ENCODE assay signal across 15 cellular contexts in the genomic region with DNA sequence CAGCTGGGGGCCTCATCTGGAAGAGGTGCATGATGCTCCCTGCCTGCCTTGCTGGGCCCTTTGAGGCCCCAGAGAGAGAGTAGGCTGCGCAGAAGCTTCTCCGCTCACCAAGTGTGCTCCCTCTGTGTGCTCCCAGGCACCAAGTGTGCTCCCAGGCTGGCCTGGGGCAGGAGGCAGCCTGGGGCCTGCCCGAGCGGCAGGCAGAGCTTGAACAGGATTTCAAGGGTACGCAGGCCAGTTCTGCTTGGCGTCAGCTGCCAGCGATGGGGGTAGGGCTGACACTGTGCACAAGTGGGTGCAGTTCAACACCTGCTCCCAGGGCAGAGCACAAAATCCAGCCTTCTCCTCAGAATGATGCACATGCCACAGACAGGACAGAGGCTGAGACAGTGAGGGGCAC.
DNase-seq lines count a peak whose midpoint lies in the region; ATAC-seq and TF ChIP-seq lines count a peak whose summit lies in the region.
"Had no signal": no experiment of that assay in that cellular context is flagged by ENCODE, and none has a peak within 500 bp of the region (broad histone marks: within the 10 kb centered on the region; RNA-seq: fewer than 3 reads in every experiment).

No MANE protein-coding gene starts in this region.

- peaks cover 68 to 100% (median 100%) of the 10 kb centered on the region in 11 experiments; a peak in 21 of 22 replicates for H4K20me1 ChIP-seq in BLaER1 treated with 17β-estradiol and CSF1 and Interleukin-3, amounts not matched to agents 10 nM and 100 nM
- H4K20me1 ChIP-seq in IMR-90 (ENCODE audit: insufficient read depth, low read length) = no peaks in the 10 kb centered on the region; the same call in none of the 2 replicates

- H2BK5ac ChIP-seq in IMR-90 (ENCODE audit: low read depth, low read length, poor library complexity, severe bottlenecking) = no peak overlapping the region

- H4K5ac ChIP-seq in IMR-90 (ENCODE audit: low read depth, low read length) = no peak overlapping the region

- H3K56ac ChIP-seq in IMR-90 (ENCODE audit: extremely low read depth, insufficient read depth, low read length) = no peak overlapping the region

- no peak overlapping the region for H2BK120ac ChIP-seq in IMR-90 (ENCODE audit: low read depth, low read length)

- no TSS peak for BruUV-seq in IMR-90 (replicated peaks; lab: Mats Ljungman, UMichigan)

- TF ChIP-seq RAD21 in IMR-90 (IDR thresholded peaks at IDR 0.05; ENCODE audit: low read length) = no peak

- H3K23ac ChIP-seq in IMR-90 (ENCODE audit: low read depth, low read length) = no peak overlapping the region

- no peak for TF ChIP-seq CTCF in IMR-90 (conservative IDR thresholded peaks at IDR 0.05; ENCODE audit: low read depth, low read length)
- no peak for TF ChIP-seq CTCF in progenitor cell of endocrine pancreas (IDR thresholded peaks at IDR 0.05; ENCODE audit: unreplicated experiment)

- POLR2A ChIA-PET in IMR-90 (lab: Charles Lee; ENCODE audit: unreplicated experiment) = no interaction called here

- H3K27me3 ChIP-seq in BLaER1 treated with 17β-estradiol and CSF1 and Interleukin-3, amounts not matched to agents 10 nM and 100 nM = peaks cover 39 to 70% (median 57%) of the 10 kb centered on the region in 11 experiments
- H3K27me3 ChIP-seq in IMR-90 (ENCODE audit: control insufficient read depth, insufficient read depth, low read length) = no peaks in the 10 kb centered on the region
- H3K27me3 ChIP-seq: left lung had no signal

- ATAC-seq in IMR-90 (ENCODE audit: low read depth) (no peak), HG02678 (IDR thresholded peaks at IDR 0.05; ENCODE audit: unreplicated experiment) (no peak), GM21360 (IDR thresholded peaks at IDR 0.05; ENCODE audit: unreplicated experiment) (no peak)
- ATAC-seq in activated CD8-positive, alpha-beta memory T cell treated with anti-CD3 and anti-CD28 coated beads, Interleukin-2, amount 10 ng/mL, durations not matched to agents 7 days and 5 days = no peak
- ATAC-seq: left lung had no signal

- H3K4me3 ChIP-seq in BLaER1 treated with 17β-estradiol and CSF1 and Interleukin-3, amounts not matched to agents 10 nM and 100 nM = no peak overlapping the region
- no peak overlapping the region for H3K4me3 ChIP-seq in IMR-90 (ENCODE audit: insufficient read depth, low read depth, low read length)
- H3K4me3 ChIP-seq: left lung had no signal

- peaks cover 17% of the 10 kb centered on the region for H3K4me1 Mint-ChIP-seq in progenitor cell of endocrine pancreas (ENCODE audit: low read depth)
- H3K4me1 Mint-ChIP-seq in activated CD8-positive, alpha-beta memory T cell treated with anti-CD3 and anti-CD28 coated beads, Interleukin-2, amount 10 ng/mL, durations not matched to agents 7 days and 5 days = peaks cover 35% of the 10 kb centered on the region

- peak overlapping the region; percentile 64 for H3K27ac Mint-ChIP-seq in progenitor cell of endocrine pancreas
- no peak overlapping the region for H3K27ac Mint-ChIP-seq in activated CD8-positive, alpha-beta memory T cell treated with anti-CD3 and anti-CD28 coated beads, Interleukin-2, amount 10 ng/mL, durations not matched to agents 7 days and 5 days

- H2AK5ac ChIP-seq in IMR-90 (ENCODE audit: low read depth, low read length) = no peak overlapping the region

- H3K4me3 Mint-ChIP-seq in progenitor cell of endocrine pancreas (ENCODE audit: low read depth) = no peak overlapping the region
- no peak overlapping the region for H3K4me3 Mint-ChIP-seq in activated CD8-positive, alpha-beta memory T cell treated with anti-CD3 and anti-CD28 coated beads, Interleukin-2, amount 10 ng/mL, durations not matched to agents 7 days and 5 days
- H3K4me3 Mint-ChIP-seq: activated naive CD4-positive, alpha-beta T cell treated with anti-CD3 and anti-CD28 coated beads, Interleukin-2, amount 10 ng/mL, durations not matched to agents 7 days and 5 days had no signal

- peak overlapping the region; percentile 39 for H2AK9ac ChIP-seq in IMR-90 (replicated peaks; ENCODE audit: low read depth, low read length, poor library complexity)

- H3K14ac ChIP-seq in IMR-90 (replicated peaks; ENCODE audit: low read depth, low read length) = no peak overlapping the region

- H2BK15ac ChIP-seq in IMR-90 (ENCODE audit: low read depth, low read length) = no peak overlapping the region

- no peaks in the 10 kb centered on the region for H3K9me3 Mint-ChIP-seq in progenitor cell of endocrine pancreas (ENCODE audit: low read depth)
- H3K9me3 Mint-ChIP-seq in activated CD8-positive, alpha-beta memory T cell treated with anti-CD3 and anti-CD28 coated beads, Interleukin-2, amount 10 ng/mL, durations not matched to agents 7 days and 5 days (ENCODE audit: low read depth) = no peaks in the 10 kb centered on the region
- H3K9me3 Mint-ChIP-seq: activated naive CD4-positive, alpha-beta T cell treated with anti-CD3 and anti-CD28 coated beads, Interleukin-2, amount 10 ng/mL, durations not matched to agents 7 days and 5 days had no signal

- no peaks in the 10 kb centered on the region; the same call in 1 of the 2 replicates for H3K9me1 ChIP-seq in IMR-90 (ENCODE audit: insufficient read depth, low read length)

- no peaks in the 10 kb centered on the region for H3K36me3 Mint-ChIP-seq in progenitor cell of endocrine pancreas (ENCODE audit: insufficient read depth)
- H3K36me3 Mint-ChIP-seq in activated CD8-positive, alpha-beta memory T cell treated with anti-CD3 and anti-CD28 coated beads, Interleukin-2, amount 10 ng/mL, durations not matched to agents 7 days and 5 days = peaks cover 3% of the 10 kb centered on the region

- H3K27ac ChIP-seq in BLaER1 treated with 17β-estradiol and CSF1 and Interleukin-3, amounts not matched to agents 10 nM and 100 nM = no peak overlapping the region
- H3K27ac ChIP-seq in IMR-90 (ENCODE audit: insufficient read depth, low read length) = no peak overlapping the region
- H3K27ac ChIP-seq in angular gyrus (ENCODE audit: low read depth, low read length) = peak overlapping the region; percentile 22
- H3K27ac ChIP-seq: KMS-11, left lung had no signal

- H2BK20ac ChIP-seq in IMR-90 (ENCODE audit: low read depth, low read length) = no peak overlapping the region

- H4K8ac ChIP-seq in IMR-90 (ENCODE audit: low read depth in 2 of 2, low read length in 2 of 2) = no peak overlapping the region

- no peak overlapping the region for H3K18ac ChIP-seq in IMR-90 (ENCODE audit: low read depth, low read length)

- WGBS in IMR-90 (ENCODE audit: extremely low coverage in 2 of 2, insufficient read length in 1 of 2), 2 experiments = 100% methylated on average over 2 of the region's 7 CpGs; no CpG with 5 or more reads in 1 of the 2 experiments

- peak overlapping the region in 1 of 11 experiments; percentile 15; a peak in 1 of 22 replicates for H3K9ac ChIP-seq in BLaER1 treated with 17β-estradiol and CSF1 and Interleukin-3, amounts not matched to agents 10 nM and 100 nM
- no peak overlapping the region for H3K9ac ChIP-seq in IMR-90 (ENCODE audit: low read depth, low read length)
- H3K9ac ChIP-seq: KMS-11 had no signal

- H2AFZ ChIP-seq in IMR-90 (replicated peaks; ENCODE audit: low read length, poor library complexity) = no peak overlapping the region

- dilution Hi-C loops in IMR-90 (cut with HindIII; ENCODE audit: low sequenced_read_pairs, unreplicated experiment) = no loop called here

- peak overlapping the region; percentile 53 to 99 (median 96) for H3K4me2 ChIP-seq in BLaER1 treated with 17β-estradiol and CSF1 and Interleukin-3, amounts not matched to agents 10 nM and 100 nM
- no peak overlapping the region for H3K4me2 ChIP-seq in IMR-90 (ENCODE audit: low read depth, low read length)
- H3K4me2 ChIP-seq: KMS-11 had no signal

- H3K27me3 Mint-ChIP-seq in progenitor cell of endocrine pancreas = no peaks in the 10 kb centered on the region
- H3K27me3 Mint-ChIP-seq in activated CD8-positive, alpha-beta memory T cell treated with anti-CD3 and anti-CD28 coated beads, Interleukin-2, amount 10 ng/mL, durations not matched to agents 7 days and 5 days = no peaks in the 10 kb centered on the region
- H3K27me3 Mint-ChIP-seq: activated naive CD4-positive, alpha-beta T cell treated with anti-CD3 and anti-CD28 coated beads, Interleukin-2, amount 10 ng/mL, durations not matched to agents 7 days and 5 days had no signal

- CTCF ChIA-PET in IMR-90 (lab: Yijun Ruan, JAX) = no interaction called here
- CTCF ChIA-PET in activated CD8-positive, alpha-beta memory T cell treated with anti-CD3 and anti-CD28 coated beads, Interleukin-2, amount 10 ng/mL, durations not matched to agents 7 days and 5 days (lab: Charles Lee) = interaction anchor here (0.7 kb wide), 1 partner anchor 9 kb away, joined by 3 read pairs; no protein-coding TSS in a partner anchor

- no peak for TF ChIP-seq POLR2A in IMR-90 (IDR thresholded peaks at IDR 0.05; ENCODE audit: low read depth, low read length)

- H3K36me3 ChIP-seq in BLaER1 treated with 17β-estradiol and CSF1 and Interleukin-3, amounts not matched to agents 10 nM and 100 nM = peaks cover 0 to 37% (median 0%) of the 10 kb centered on the region in 11 experiments; a peak in 9 of 22 replicates
- peaks cover 2% of the 10 kb centered on the region; the same call in 1 of the 2 replicates for H3K36me3 ChIP-seq in IMR-90 (ENCODE audit: control insufficient read depth, insufficient read depth, low read length)

- no peaks in the 10 kb centered on the region for H3K79me1 ChIP-seq in IMR-90 (ENCODE audit: low read depth in 1 of 2, low read length in 2 of 2)

- intact Hi-C loops in IMR-90 (cut with micrococcal nuclease) = no loop called here

- H3K9me3 ChIP-seq in BLaER1 treated with 17β-estradiol and CSF1 and Interleukin-3, amounts not matched to agents 10 nM and 100 nM (replicated peaks in 1 of 11) = no peaks in the 10 kb centered on the region
- H3K9me3 ChIP-seq in IMR-90 (ENCODE audit: control insufficient read depth, insufficient read depth, low read length) = no peaks in the 10 kb centered on the region
- H3K9me3 ChIP-seq: left lung had no signal

- no peak overlapping the region for H3K4ac ChIP-seq in IMR-90 (ENCODE audit: low read depth, low read length)

- in situ Hi-C loops in IMR-90 (cut with MboI; ENCODE audit: low sequenced_read_pairs) = no loop called here

- no peak overlapping the region for H4K91ac ChIP-seq in IMR-90 (ENCODE audit: insufficient read depth, low read depth, low read length)

- peaks cover 97 to 100% (median 100%) of the 10 kb centered on the region in 10 experiments for H3K4me1 ChIP-seq in BLaER1 treated with 17β-estradiol and CSF1 and Interleukin-3, amounts not matched to agents 10 nM and 100 nM
- no peaks in the 10 kb centered on the region for H3K4me1 ChIP-seq in IMR-90 (ENCODE audit: control insufficient read depth, insufficient read depth, low read length)

- DNase-seq in IMR-90 (no peak), progenitor cell of endocrine pancreas (ENCODE audit: low spot score, unreplicated experiment) (no peak), NCI-H146 treated with DMSO at 0.1 percent for 48 hours (lab: John Stamatoyannopoulos, UW; ENCODE audit: unreplicated experiment) (no peak)
- no peak for DNase-seq in activated CD8-positive, alpha-beta memory T cell treated with anti-CD3 and anti-CD28 coated beads, Interleukin-2, amount 10 ng/mL, durations not matched to agents 7 days and 5 days
- DNase-seq: activated CD4-positive, CD25-positive, alpha-beta regulatory T cell treated with anti-CD3 and anti-CD28 coated beads, Interleukin-2, amount 50 U/mL, for 72 hours; activated naive CD4-positive, alpha-beta T cell treated with anti-CD3 and anti-CD28 coated beads, Interleukin-2, amount 10 ng/mL, durations not matched to agents 7 days and 5 days; effector CD4-positive, alpha-beta T cell; hypothalamus; left lung; NCI-H2081 treated with DMSO at 0.1 percent for 48 hours had no signal
